8 cellular contexts compared by ENCODE assay signal in genomic region chr14:93977790-93978581, GRCh38. TPM values are rescaled to one million over a fixed set of nuclear protein-coding genes. Genes with fewer than 3 reads are reported as not detected.
DNase-seq lines count a peak whose midpoint lies in the region; ATAC-seq, FAIRE-seq and TF ChIP-seq lines count a peak whose summit lies in the region.

No MANE protein-coding gene starts in this region.

- peak; percentile 60 for DNase-seq in Daoy (ENCODE audit: low read depth)
- peak; percentile 64 for DNase-seq in T follicular helper cell (ENCODE audit: low read depth)
- peak; percentile 80 for DNase-seq in astrocyte (ENCODE audit: low read depth)
- DNase-seq in stimulated activated CD8-positive, alpha-beta memory T cell treated with anti-CD3 and anti-CD28 coated beads, Interleukin-12 subunit alpha, Interleukin-12 subunit beta, amount 100 ng/mL, for 24 hours (ENCODE audit: extremely low read depth), result peak; percentile 55
- DNase-seq in amniotic stem cell (lab: John Stamatoyannopoulos, UW), result no peak
- no peak for DNase-seq in cerebellar cortex (ENCODE audit: low spot score)
- DNase-seq in NCI-H510A (lab: John Stamatoyannopoulos, UW), result no peak

- ATAC-seq in HG02642 (IDR thresholded peaks at IDR 0.05; ENCODE audit: poor library complexity, unreplicated experiment), result peak; percentile 53

- no peak overlapping the region for H2AFZ ChIP-seq in astrocyte (ENCODE audit: low read depth, low read length)

- no peak overlapping the region for H3K27ac ChIP-seq in astrocyte (ENCODE audit: low read depth, low read length)

- no peak overlapping the region for H3K4me3 Mint-ChIP-seq in astrocyte (ENCODE audit: unreplicated experiment)

- H3K27me3 ChIP-seq in astrocyte (ENCODE audit: insufficient read depth, low read length), result peaks cover 19% of the 10 kb centered on the region

- peaks cover 10% of the 10 kb centered on the region for H3K4me1 Mint-ChIP-seq in astrocyte (ENCODE audit: low read depth, unreplicated experiment)

- no peak overlapping the region for H3K4me2 ChIP-seq in astrocyte (ENCODE audit: low read length)

- FAIRE-seq in astrocyte (lab: Jason Lieb, UNC), result no peak

- H3K36me3 ChIP-seq in astrocyte (ENCODE audit: insufficient read depth, low read length), result no peaks in the 10 kb centered on the region

- H3K27ac Mint-ChIP-seq in astrocyte (ENCODE audit: unreplicated experiment), result no peak overlapping the region

- no peak for TF ChIP-seq CTCF in astrocyte (IDR thresholded peaks at IDR 0.05; ENCODE audit: insufficient read depth, low read depth, low read length)

- H3K9me3 ChIP-seq in astrocyte (ENCODE audit: insufficient read depth, low read depth, low read length), result no peaks in the 10 kb centered on the region

- H3K4me1 ChIP-seq in astrocyte (ENCODE audit: insufficient read depth, low read length), result peaks cover 9% of the 10 kb centered on the region

- H3K27me3 Mint-ChIP-seq in astrocyte (ENCODE audit: low read depth, unreplicated experiment), result peaks cover 59% of the 10 kb centered on the region

- no peaks in the 10 kb centered on the region for H3K9me3 Mint-ChIP-seq in astrocyte (ENCODE audit: unreplicated experiment)

- no peak overlapping the region for H3K9ac ChIP-seq in astrocyte (ENCODE audit: low read length)

- no peaks in the 10 kb centered on the region for H4K20me1 ChIP-seq in astrocyte (ENCODE audit: insufficient read depth, low read length)

- H3K36me3 Mint-ChIP-seq in astrocyte (ENCODE audit: low read depth, unreplicated experiment), result no peaks in the 10 kb centered on the region

- H3K79me2 ChIP-seq in astrocyte (ENCODE audit: insufficient read depth, low read length), result no peaks in the 10 kb centered on the region

- H3K4me3 ChIP-seq in astrocyte (ENCODE audit: insufficient read depth, low read depth, low read length), result no peak overlapping the region

RNA-seq across cellular contexts. Expression of gene ASB2, which starts 1.6 kb away (rescaled TPM):
- total RNA-seq in Daoy (2014; rRNA removed; shearing (Covaris generic)), result 1.8 and 3.0 TPM in 2 replicates
- total RNA-seq in astrocyte, result 0.25 TPM in 1 of 2 replicates, not detected in the other

RNA-seq across cellular contexts. Expression of gene CCDC197, which starts 19.1 kb away (rescaled TPM):
- total RNA-seq in Daoy (2014; rRNA removed; shearing (Covaris generic)), result not detected in 2 replicates
- not detected in 2 replicates for total RNA-seq in astrocyte

RNA-seq across cellular contexts. Expression of gene OTUB2, which starts 48.2 kb away (rescaled TPM):
- 2.7 and 3.1 TPM in 2 replicates for total RNA-seq in Daoy (2014; rRNA removed; shearing (Covaris generic))
- total RNA-seq in astrocyte, result 3.1 and 3.3 TPM in 2 replicates

RNA-seq across cellular contexts. Expression of gene FAM181A, which starts 50.8 kb away (rescaled TPM):
- not detected in 2 replicates for total RNA-seq in Daoy (2014; rRNA removed; shearing (Covaris generic))
- not detected in 2 replicates for total RNA-seq in astrocyte

Comparison
In these comparisons a context has a peak if more than half of its experiments do, and no peak if none do; other contexts are left out.
1. DNase-seq: peak in Daoy (single experiment), T follicular helper cell (single experiment), astrocyte (single experiment) and stimulated activated CD8-positive, alpha-beta memory T cell treated with anti-CD3 and anti-CD28 coated beads, Interleukin-12 subunit alpha, Interleukin-12 subunit beta, amount 100 ng/mL, for 24 hours (single experiment); none in amniotic stem cell (single experiment), cerebellar cortex (single experiment) and NCI-H510A (single experiment).